1 cellular context compared by ENCODE assay signal in the genomic region with DNA sequence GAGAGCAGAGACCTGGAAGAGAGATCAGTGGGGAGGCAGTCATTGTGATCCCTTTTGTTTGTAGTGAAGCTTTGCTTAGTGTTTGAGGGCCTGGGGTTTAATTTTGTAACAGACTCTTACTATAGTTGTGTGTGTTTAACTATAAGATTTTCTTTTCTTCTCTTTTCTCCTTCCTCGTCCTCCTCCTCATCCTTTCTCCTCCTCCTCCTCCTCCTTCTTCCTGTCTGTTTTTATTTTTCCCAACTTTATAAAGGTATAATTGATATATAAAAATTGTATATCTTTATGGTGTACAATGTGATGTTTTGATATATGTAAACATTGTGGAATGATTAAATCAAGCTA.
TF ChIP-seq lines count a peak whose summit lies in the region.

No MANE protein-coding gene starts in this region.

TF ChIP-seq in IMR-90, 13 proteins besides CTCF, POLR2A, EP300 and RAD21 (continued from another document):
- no peak for TF ChIP-seq USF2 (IDR thresholded peaks at IDR 0.05; ENCODE audit: low read depth, low read length)
- no peak for TF ChIP-seq CEBPB (IDR thresholded peaks at IDR 0.05; ENCODE audit: low read depth, low read length)
- TF ChIP-seq SMC3 (IDR thresholded peaks at IDR 0.05; ENCODE audit: low read depth, low read length), result no peak
- no peak for TF ChIP-seq ELK1 (IDR thresholded peaks at IDR 0.05; ENCODE audit: borderline replicate concordance, low read depth, low read length)
